In genomic region chr6:96468281-96468680, GRCh38 we compare ENCODE assay signal across 12 cellular contexts. TPM values are rescaled to one million over a fixed set of nuclear protein-coding genes. Genes with fewer than 3 reads are reported as not detected.
DNase-seq lines count a peak whose midpoint lies in the region; ATAC-seq, FAIRE-seq and TF ChIP-seq lines count a peak whose summit lies in the region.
"Had no signal": no experiment of that assay in that cellular context is flagged by ENCODE, and none has a peak within 500 bp of the region (broad histone marks: within the 10 kb centered on the region; RNA-seq: fewer than 3 reads in every experiment).

No MANE protein-coding gene starts in this region.

- peaks cover 40% of the 10 kb centered on the region for H3K4me1 Mint-ChIP-seq in activated CD8-positive, alpha-beta memory T cell treated with anti-CD3 and anti-CD28 coated beads, Interleukin-2, amount 10 ng/mL, durations not matched to agents 7 days and 5 days
- H3K4me1 Mint-ChIP-seq in activated CD8-positive, alpha-beta T cell treated with anti-CD3 and anti-CD28 coated beads, Interleukin-2, amount 10 ng/mL, durations not matched to agents 7 days and 5 days (ENCODE audit: low read depth), result peaks cover 24% of the 10 kb centered on the region

- H3K9me3 Mint-ChIP-seq in activated CD8-positive, alpha-beta memory T cell treated with anti-CD3 and anti-CD28 coated beads, Interleukin-2, amount 10 ng/mL, durations not matched to agents 7 days and 5 days (ENCODE audit: low read depth), result no peaks in the 10 kb centered on the region
- no peaks in the 10 kb centered on the region for H3K9me3 Mint-ChIP-seq in activated CD8-positive, alpha-beta T cell treated with anti-CD3 and anti-CD28 coated beads, Interleukin-2, amount 10 ng/mL, durations not matched to agents 7 days and 5 days (ENCODE audit: insufficient read depth)

- peak overlapping the region; percentile 4 for H3K27ac Mint-ChIP-seq in activated CD8-positive, alpha-beta memory T cell treated with anti-CD3 and anti-CD28 coated beads, Interleukin-2, amount 10 ng/mL, durations not matched to agents 7 days and 5 days
- no peak overlapping the region for H3K27ac Mint-ChIP-seq in activated CD8-positive, alpha-beta T cell treated with anti-CD3 and anti-CD28 coated beads, Interleukin-2, amount 10 ng/mL, durations not matched to agents 7 days and 5 days

- FAIRE-seq in H1 (lab: Jason Lieb, UNC), result no peak

- H4K20me1 ChIP-seq in H1 (replicated peaks in 1 of 2; ENCODE audit: control insufficient read depth in 1 of 2, insufficient read depth in 2 of 2, low read length in 2 of 2), result no peaks in the 10 kb centered on the region
- H4K20me1 ChIP-seq: BLaER1 treated with 17β-estradiol and CSF1 and Interleukin-3, amounts not matched to agents 10 nM and 100 nM had no signal

- H3K23ac ChIP-seq in H1 (ENCODE audit: insufficient read length), result no peak overlapping the region
- H3K23ac ChIP-seq in neuronal stem cell (ENCODE audit: low read depth, low read length, poor library complexity), result no peak overlapping the region

- H3K18ac ChIP-seq in H1 (ENCODE audit: extremely low read depth, low read length) (no peak overlapping the region), neuronal stem cell (ENCODE audit: low read length) (no peak overlapping the region)

- H3K36me3 ChIP-seq in H1 (ENCODE audit: control insufficient read depth in 2 of 4, insufficient read depth in 4 of 4, low read length in 3 of 4), result no peaks in the 10 kb centered on the region
- no peaks in the 10 kb centered on the region for H3K36me3 ChIP-seq in neuronal stem cell (replicated peaks in 1 of 2; ENCODE audit: control insufficient read depth in 2 of 2, insufficient read depth in 2 of 2, low read length in 2 of 2)
- H3K36me3 ChIP-seq: BLaER1 treated with 17β-estradiol and CSF1 and Interleukin-3, amounts not matched to agents 10 nM and 100 nM; HAP-1 had no signal

- no peak for TF ChIP-seq RAD21 in H1 (IDR thresholded peaks at IDR 0.05 in 1 of 2, conservative IDR thresholded peaks at IDR 0.05 in 1 of 2; ENCODE audit: low read depth in 2 of 2, low read length in 2 of 2)

- H3K27me3 Mint-ChIP-seq in activated CD8-positive, alpha-beta memory T cell treated with anti-CD3 and anti-CD28 coated beads, Interleukin-2, amount 10 ng/mL, durations not matched to agents 7 days and 5 days, result peaks cover 2% of the 10 kb centered on the region
- peaks cover 4% of the 10 kb centered on the region for H3K27me3 Mint-ChIP-seq in activated CD8-positive, alpha-beta T cell treated with anti-CD3 and anti-CD28 coated beads, Interleukin-2, amount 10 ng/mL, durations not matched to agents 7 days and 5 days (ENCODE audit: low read depth)
- H3K27me3 Mint-ChIP-seq: CD4-positive, CD25-positive, alpha-beta regulatory T cell had no signal

- no peak overlapping the region for H2BK12ac ChIP-seq in H1 (ENCODE audit: low read depth, low read length)
- no peak overlapping the region for H2BK12ac ChIP-seq in neuronal stem cell (ENCODE audit: low read length)

- H2BK15ac ChIP-seq in H1 (ENCODE audit: low read length), result no peak overlapping the region
- no peak overlapping the region for H2BK15ac ChIP-seq in neuronal stem cell (ENCODE audit: low read length)

- H3K79me2 ChIP-seq in H1 (ENCODE audit: control insufficient read depth in 1 of 2, insufficient read depth in 2 of 2, low read length in 2 of 2), result no peaks in the 10 kb centered on the region

- no peak overlapping the region for H4K8ac ChIP-seq in H1 (ENCODE audit: extremely low read depth, insufficient read depth, low read length)
- H4K8ac ChIP-seq in neuronal stem cell (ENCODE audit: low read depth, low read length), result no peak overlapping the region

- H3K23me2 ChIP-seq in H1 (ENCODE audit: low read depth, low read length), result peaks cover 2% of the 10 kb centered on the region

- H4K91ac ChIP-seq in H1 (replicated peaks; ENCODE audit: insufficient read length, low read length) (no peak overlapping the region), neuronal stem cell (ENCODE audit: low read depth, low read length, poor library complexity) (no peak overlapping the region)

- H2BK20ac ChIP-seq in H1 (ENCODE audit: low read length), result no peak overlapping the region

- H3K9me3 ChIP-seq in H1 (ENCODE audit: insufficient read depth in 2 of 2, low read depth in 1 of 2, low read length in 1 of 2) (no peaks in the 10 kb centered on the region), neuronal stem cell (replicated peaks in 1 of 2; ENCODE audit: control insufficient read depth in 2 of 2, insufficient read depth in 1 of 2, low read depth in 1 of 2, low read length in 2 of 2) (no peaks in the 10 kb centered on the region)
- H3K9me3 ChIP-seq: BLaER1 treated with 17β-estradiol and CSF1 and Interleukin-3, amounts not matched to agents 10 nM and 100 nM; HAP-1 had no signal

- H3K27me3 ChIP-seq in H1 (replicated peaks in 1 of 4; ENCODE audit: control insufficient read depth in 3 of 4, extremely low read depth in 1 of 4, insufficient read depth in 3 of 4, low read length in 3 of 4) (no peaks in the 10 kb centered on the region), neuronal stem cell (ENCODE audit: control insufficient read depth in 3 of 3, insufficient read depth in 3 of 3, low read depth in 1 of 3, low read length in 3 of 3) (no peaks in the 10 kb centered on the region)
- H3K27me3 ChIP-seq: BLaER1 treated with 17β-estradiol and CSF1 and Interleukin-3, amounts not matched to agents 10 nM and 100 nM had no signal

- H3K27ac ChIP-seq in H1 (ENCODE audit: low read depth, low read length), result no peak overlapping the region
- H3K27ac ChIP-seq in neuronal stem cell (replicated peaks; ENCODE audit: low read length), result no peak overlapping the region
- H3K27ac ChIP-seq: BLaER1 treated with 17β-estradiol and CSF1 and Interleukin-3, amounts not matched to agents 10 nM and 100 nM; GM23248 had no signal

- TF ChIP-seq CTCF in H1 (IDR thresholded peaks at IDR 0.05; ENCODE audit: control extremely low read depth in 1 of 3, insufficient read depth in 1 of 3, low read depth in 1 of 3, low read length in 3 of 3) (no peak), foreskin fibroblast (IDR thresholded peaks at IDR 0.05; ENCODE audit: low read depth, low read length) (no peak)

- no peak overlapping the region for H2BK120ac ChIP-seq in H1 (replicated peaks; ENCODE audit: low read depth, low read length)
- H2BK120ac ChIP-seq in neuronal stem cell (ENCODE audit: low read depth, low read length), result no peak overlapping the region

- H3K56ac ChIP-seq in H1 (replicated peaks; ENCODE audit: insufficient read length, low read depth, low read length), result no peak overlapping the region

- no peak overlapping the region for H3K4ac ChIP-seq in H1 (replicated peaks; ENCODE audit: insufficient read length, low read depth, low read length)
- H3K4ac ChIP-seq in neuronal stem cell (ENCODE audit: low read length), result no peak overlapping the region

- H3K4me2 ChIP-seq in H1 (ENCODE audit: insufficient read depth in 1 of 2, low read depth in 2 of 2, low read length in 2 of 2) (no peak overlapping the region), neuronal stem cell (ENCODE audit: insufficient read depth, low read length, poor library complexity, severe bottlenecking) (no peak overlapping the region)
- H3K4me2 ChIP-seq: BLaER1 treated with 17β-estradiol and CSF1 and Interleukin-3, amounts not matched to agents 10 nM and 100 nM had no signal

- H3K4me3 Mint-ChIP-seq in activated CD8-positive, alpha-beta memory T cell treated with anti-CD3 and anti-CD28 coated beads, Interleukin-2, amount 10 ng/mL, durations not matched to agents 7 days and 5 days, result no peak overlapping the region
- H3K4me3 Mint-ChIP-seq in activated CD8-positive, alpha-beta T cell treated with anti-CD3 and anti-CD28 coated beads, Interleukin-2, amount 10 ng/mL, durations not matched to agents 7 days and 5 days, result no peak overlapping the region
- H3K4me3 Mint-ChIP-seq: CD4-positive, CD25-positive, alpha-beta regulatory T cell had no signal

- H3K14ac ChIP-seq in H1 (ENCODE audit: insufficient read length) (no peak overlapping the region), neuronal stem cell (ENCODE audit: low read length) (no peak overlapping the region)

- CTCF ChIA-PET in activated CD8-positive, alpha-beta memory T cell treated with anti-CD3 and anti-CD28 coated beads, Interleukin-2, amount 10 ng/mL, durations not matched to agents 7 days and 5 days (lab: Charles Lee), result interaction anchor here (1.3 to 2.5 kb wide), 3 partner anchors 9 to 367 kb away, joined by 3 to 7 read pairs (median 4); no protein-coding TSS in a partner anchor
- CTCF ChIA-PET in H1 (lab: Charles Lee; ENCODE audit: partially characterized antibody), result interaction anchor here (0.7 to 2.9 kb wide), 12 partner anchors 9 to 539 kb away, joined by 3 to 12 read pairs (median 4); no protein-coding TSS in a partner anchor
- CTCF ChIA-PET in activated CD8-positive, alpha-beta T cell treated with anti-CD3 and anti-CD28 coated beads, Interleukin-2, amount 10 ng/mL, durations not matched to agents 7 days and 5 days (lab: Charles Lee), result interaction anchor here (0.6 to 1.8 kb wide), 3 partner anchors 12 to 219 kb away, joined by 3 to 6 read pairs (median 3); no protein-coding TSS in a partner anchor

- H3K4me3 ChIP-seq in H1 (ENCODE audit: extremely low read depth in 1 of 4, insufficient read depth in 2 of 4, low read depth in 3 of 4, low read length in 4 of 4) (no peak overlapping the region), neuronal stem cell (ENCODE audit: low read length in 2 of 2) (no peak overlapping the region), foreskin fibroblast (ENCODE audit: low read depth in 1 of 2, low read length in 2 of 2) (no peak overlapping the region)
- H3K4me3 ChIP-seq: BLaER1 treated with 17β-estradiol and CSF1 and Interleukin-3, amounts not matched to agents 10 nM and 100 nM; GM23248; HAP-1 had no signal

- peaks cover 2% of the 10 kb centered on the region for H3K36me3 Mint-ChIP-seq in activated CD8-positive, alpha-beta memory T cell treated with anti-CD3 and anti-CD28 coated beads, Interleukin-2, amount 10 ng/mL, durations not matched to agents 7 days and 5 days
- H3K36me3 Mint-ChIP-seq in activated CD8-positive, alpha-beta T cell treated with anti-CD3 and anti-CD28 coated beads, Interleukin-2, amount 10 ng/mL, durations not matched to agents 7 days and 5 days (ENCODE audit: low read depth), result no peaks in the 10 kb centered on the region
- H3K36me3 Mint-ChIP-seq: CD4-positive, CD25-positive, alpha-beta regulatory T cell had no signal

- TF ChIP-seq EP300 in H1 (IDR thresholded peaks at IDR 0.05; ENCODE audit: borderline replicate concordance in 1 of 2, low read depth in 2 of 2, low read length in 2 of 2), result no peak

- H3K4me1 ChIP-seq in H1 (replicated peaks in 1 of 4; ENCODE audit: control insufficient read depth in 3 of 4, insufficient read depth in 4 of 4, low read length in 3 of 4), result no peaks in the 10 kb centered on the region
- no peaks in the 10 kb centered on the region for H3K4me1 ChIP-seq in neuronal stem cell (ENCODE audit: control insufficient read depth in 2 of 2, insufficient read depth in 1 of 2, low read depth in 1 of 2, low read length in 2 of 2)
- H3K4me1 ChIP-seq: BLaER1 treated with 17β-estradiol and CSF1 and Interleukin-3, amounts not matched to agents 10 nM and 100 nM had no signal

- H2AK5ac ChIP-seq in H1 (ENCODE audit: low read depth, low read length) (no peak overlapping the region), neuronal stem cell (ENCODE audit: low read depth, low read length) (no peak overlapping the region)

- H2BK5ac ChIP-seq in H1 (ENCODE audit: low read depth, low read length) (no peak overlapping the region), neuronal stem cell (ENCODE audit: low read length) (no peak overlapping the region)

- DNase-seq in activated CD8-positive, alpha-beta memory T cell treated with anti-CD3 and anti-CD28 coated beads, Interleukin-2, amount 10 ng/mL, durations not matched to agents 7 days and 5 days, result no peak
- DNase-seq in activated CD8-positive, alpha-beta memory T cell treated with anti-CD3 and anti-CD28 coated beads, Interleukin-2, amount 50 U/mL, for 4 hours, result no peak
- DNase-seq in H1 (ENCODE audit: low read depth in 1 of 2, low spot score in 2 of 2), result no peak
- DNase-seq in neuronal stem cell (ENCODE audit: low spot score), result no peak
- no peak for DNase-seq in activated CD8-positive, alpha-beta T cell treated with anti-CD3 and anti-CD28 coated beads, Interleukin-2, amount 10 ng/mL, durations not matched to agents 7 days and 5 days
- no peak for DNase-seq in foreskin fibroblast
- no peak for DNase-seq in NCI-H1105 (lab: John Stamatoyannopoulos, UW)
- DNase-seq: 8988T; CD4-positive, CD25-positive, alpha-beta regulatory T cell had no signal

- no peak overlapping the region for H3K9ac ChIP-seq in H1 (replicated peaks in 1 of 4; ENCODE audit: extremely low read depth in 1 of 4, low read depth in 3 of 4, low read length in 3 of 4)
- no peak overlapping the region for H3K9ac ChIP-seq in neuronal stem cell (ENCODE audit: low read depth, low read length, poor library complexity)
- H3K9ac ChIP-seq: BLaER1 treated with 17β-estradiol and CSF1 and Interleukin-3, amounts not matched to agents 10 nM and 100 nM; GM23248 had no signal

- WGBS in H1 (ENCODE audit: extremely low coverage in 1 of 2, insufficient coverage in 1 of 2, insufficient read length in 1 of 2, insufficient replicate concordance in 2 of 2, low coverage in 1 of 2, low lambda C conversion rate in 2 of 2, missing lambda C conversion rate in 1 of 2), 2 experiments, result 92% methylated on average over 3 of the region's 3 CpGs; no CpG with 5 or more reads in 1 of the 2 experiments
- WGBS in neuronal stem cell (ENCODE audit: extremely low coverage in 2 of 2, insufficient read length in 2 of 2, insufficient replicate concordance in 1 of 2), 2 donors, result no CpG with 5 or more reads among the region's 3 CpGs

- POLR2A ChIA-PET in H1 (lab: Charles Lee; ENCODE audit: partially characterized antibody), result interaction anchor here (1.3 kb wide), 1 partner anchor 54 kb away, joined by 3 read pairs; no protein-coding TSS in a partner anchor
- POLR2A ChIA-PET in activated CD8-positive, alpha-beta T cell treated with anti-CD3 and anti-CD28 coated beads, Interleukin-2, amount 10 ng/mL, durations not matched to agents 7 days and 5 days (lab: Charles Lee), result interaction anchor here (0.8 kb wide), 1 partner anchor 50 kb away, joined by 3 read pairs; no protein-coding TSS in a partner anchor

- H3K79me1 ChIP-seq in H1 (ENCODE audit: low read depth, low read length), result no peaks in the 10 kb centered on the region
- no peaks in the 10 kb centered on the region for H3K79me1 ChIP-seq in neuronal stem cell (ENCODE audit: low read depth, low read length)

- no peak overlapping the region for H4K5ac ChIP-seq in H1 (ENCODE audit: insufficient read length, low read depth, low read length)

- H2AFZ ChIP-seq in H1 (ENCODE audit: low read length) (peak overlapping the region; percentile 24; the same call in 1 of the 2 replicates), neuronal stem cell (ENCODE audit: low read length) (peak overlapping the region; percentile 43)
- H2AFZ ChIP-seq: GM23248 had no signal

- no peak for ATAC-seq in activated CD8-positive, alpha-beta memory T cell treated with anti-CD3 and anti-CD28 coated beads, Interleukin-2, amount 10 ng/mL, durations not matched to agents 7 days and 5 days
- ATAC-seq in activated CD8-positive, alpha-beta T cell treated with anti-CD3 and anti-CD28 coated beads, Interleukin-2, amount 10 ng/mL, durations not matched to agents 7 days and 5 days, result no peak

- no peak for TF ChIP-seq POLR2A in H1 (IDR thresholded peaks at IDR 0.05; ENCODE audit: control extremely low read depth in 1 of 2, low read depth in 2 of 2, low read length in 2 of 2)

RNA-seq across cellular contexts. Expression of gene UFL1, which starts 53.3 kb away (rescaled TPM):
- total RNA-seq in activated CD8-positive, alpha-beta memory T cell treated with anti-CD3 and anti-CD28 coated beads, Interleukin-2, amount 10 ng/mL, durations not matched to agents 7 days and 5 days, result 10 to 100 TPM; 18.1 to 18.2 TPM
- total RNA-seq in H1 (2021; fragmentation: NEBNext Ultra II Directional; extraction: Animal tissue kit (Norgen Biotek cat#: 25700)), result 10.0 and 10.2 TPM in 2 replicates
- polyA plus RNA-seq in H1 (2011; rRNA removed), result 1.4 and 2.2 TPM in 2 replicates
- polyA plus RNA-seq in H1 (2011; cell fraction: cytosol; rRNA removed), result 3.5 TPM
- 3.2 TPM for polyA plus RNA-seq in H1 (2011; cell fraction: nucleus; rRNA removed)
- 4.9 to 8.8 TPM (median 5.9 TPM) in 4 replicates for polyA plus RNA-seq in H1 (2012, experiment 1 of 2)
- polyA plus RNA-seq in H1 (2012, experiment 2 of 2), result 0.37 TPM
- 17.8 TPM for polyA plus RNA-seq in H1 (2013, experiment 1 of 2)
- 19.5 TPM for polyA plus RNA-seq in H1 (2013, experiment 2 of 2)
- polyA minus RNA-seq in H1 (2011; rRNA and poly(A)+ RNA removed), result 3.1 and 4.7 TPM in 2 replicates
- 7.6 TPM for polyA minus RNA-seq in H1 (2011; cell fraction: cytosol; rRNA and poly(A)+ RNA removed)
- 6.9 TPM for polyA minus RNA-seq in H1 (2011; cell fraction: nucleus; rRNA and poly(A)+ RNA removed)
- polyA plus RNA-seq in neuronal stem cell (2013, experiment 1 of 2), result 18.3 TPM
- 19.8 TPM for polyA plus RNA-seq in neuronal stem cell (2013, experiment 2 of 2)
- 10 to 100 TPM; 14.3 to 15.8 TPM for total RNA-seq in activated CD8-positive, alpha-beta T cell treated with anti-CD3 and anti-CD28 coated beads, Interleukin-2, amount 10 ng/mL, durations not matched to agents 7 days and 5 days
